Comparison of ENCODE assay signal across 8 cellular contexts in genomic region chr5:133050500-133050899, GRCh38. TPM values are rescaled to one million over a fixed set of nuclear protein-coding genes. Genes with fewer than 3 reads are reported as not detected.
DNase-seq lines count a peak whose midpoint lies in the region; ATAC-seq and TF ChIP-seq lines count a peak whose summit lies in the region.

No MANE protein-coding gene starts in this region.

- H3K4me1 ChIP-seq in cardiac muscle cell (ENCODE audit: low read depth): peaks cover 25% of the 10 kb centered on the region
- H3K4me1 ChIP-seq in right lobe of liver: peaks cover 0 to 27% (median 13%) of the 10 kb centered on the region in 4 donors
- peaks cover 22 to 33% (median 30%) of the 10 kb centered on the region in 4 donors for H3K4me1 ChIP-seq in upper lobe of left lung

- peak overlapping the region; percentile 84 for H3K4me3 ChIP-seq in cardiac muscle cell
- H3K4me3 ChIP-seq in astrocyte of the spinal cord (ENCODE audit: low read depth, low read length): peak overlapping the region; percentile 94
- H3K4me3 ChIP-seq in right lobe of liver: peak overlapping the region in 2 of 3 donors; percentile 74 to 77
- peak overlapping the region in 3 of 4 donors; percentile 77 to 98 (median 77) for H3K4me3 ChIP-seq in upper lobe of left lung

- no peaks in the 10 kb centered on the region for H3K27me3 ChIP-seq in cardiac muscle cell
- no peaks in the 10 kb centered on the region for H3K27me3 ChIP-seq in right lobe of liver
- H3K27me3 ChIP-seq in upper lobe of left lung: no peaks in the 10 kb centered on the region

- TF ChIP-seq POLR2A in right lobe of liver (IDR thresholded peaks at IDR 0.05) (no peak), upper lobe of left lung (IDR thresholded peaks at IDR 0.05) (no peak), erythroblast (IDR thresholded peaks at IDR 0.05; ENCODE audit: low read length) (no peak)

- WGBS in right lobe of liver (ENCODE audit: insufficient coverage, low coverage, low lambda C conversion rate, missing lambda C conversion rate): 16% methylated on average over 3 of the region's 3 CpGs
- 35 to 36% methylated on average over 3 of the region's 3 CpGs for WGBS in upper lobe of left lung, 2 donors

- H3K9me3 ChIP-seq in cardiac muscle cell (ENCODE audit: low read depth): no peaks in the 10 kb centered on the region
- H3K9me3 ChIP-seq in right lobe of liver: no peaks in the 10 kb centered on the region
- no peaks in the 10 kb centered on the region for H3K9me3 ChIP-seq in upper lobe of left lung

- H3K27ac ChIP-seq in cardiac muscle cell (peak overlapping the region; percentile 100), right lobe of liver (peak overlapping the region; percentile 99 to 100 (median 100)), upper lobe of left lung (peak overlapping the region; percentile 98 to 100 (median 99))

- no peak for TF ChIP-seq EP300 in upper lobe of left lung (IDR thresholded peaks at IDR 0.05)

- DNase-seq in cardiac muscle cell (ENCODE audit: low read depth in 1 of 2, low spot score in 1 of 2) (no peak), Right ventricle myocardium inferior (ENCODE audit: missing footprints) (no peak), astrocyte of the spinal cord (ENCODE audit: low read depth, low spot score) (no peak), right lobe of liver (no peak), upper lobe of left lung (no peak), erythroblast (lab: John Stamatoyannopoulos, UW) (no peak), foreskin melanocyte (no peak)
- DNase-seq in activated effector memory CD4-positive, alpha-beta T cell treated with anti-CD3 and anti-CD28 coated beads, Interleukin-2, amount 50 U/mL, for 16 hours: no peak

- no peak for ATAC-seq in Right ventricle myocardium inferior
- no peak for ATAC-seq in right lobe of liver
- ATAC-seq in upper lobe of left lung (ENCODE audit: low FRiP score in 2 of 2): no peak

- intact Hi-C loops in Right ventricle myocardium inferior (cut with DNase I): loop anchor here (2.0 kb wide), 1 partner anchor 88 kb away; the partner anchor contains the start of gene AFF4
- intact Hi-C loops in right lobe of liver (cut with DNase I): no loop called here

- in situ Hi-C loops in astrocyte of the spinal cord (cut with HindIII; ENCODE audit: low sequenced_read_pairs): no loop called here

- H3K36me3 ChIP-seq in cardiac muscle cell: no peaks in the 10 kb centered on the region
- H3K36me3 ChIP-seq in right lobe of liver: no peaks in the 10 kb centered on the region
- H3K36me3 ChIP-seq in upper lobe of left lung: no peaks in the 10 kb centered on the region

- no peak for TF ChIP-seq CTCF in cardiac muscle cell (IDR thresholded peaks at IDR 0.05; ENCODE audit: low read depth, low read length)
- TF ChIP-seq CTCF in astrocyte of the spinal cord (IDR thresholded peaks at IDR 0.05; ENCODE audit: low read depth, low read length): no peak
- TF ChIP-seq CTCF in right lobe of liver (IDR thresholded peaks at IDR 0.05): no peak
- no peak for TF ChIP-seq CTCF in upper lobe of left lung (IDR thresholded peaks at IDR 0.05)

RNA-seq across cellular contexts. Expression of gene HSPA4, which starts 1.3 kb away (rescaled TPM):
- total RNA-seq in cardiac muscle cell (79.7 and 84.7 TPM in 2 replicates), Right ventricle myocardium inferior (77.4 TPM), right lobe of liver (10 to 100 TPM; 30.1 to 68.6 (median 46.1) TPM), upper lobe of left lung (10 to 100 TPM; 27.2 to 59.1 (median 56.7) TPM)
- 57.1 and 75.1 TPM in 2 replicates for polyA plus RNA-seq in cardiac muscle cell

RNA-seq across cellular contexts. Expression of gene ZCCHC10, which starts 24.2 kb away (rescaled TPM):
- 7.8 and 14.8 TPM in 2 replicates for total RNA-seq in cardiac muscle cell
- 34.8 and 37.9 TPM in 2 replicates for polyA plus RNA-seq in cardiac muscle cell
- 18.4 TPM for total RNA-seq in Right ventricle myocardium inferior
- 10 to 100 TPM in 2 of 6 experiments, 1 to 10 TPM in 4; 2.6 to 11.0 (median 9.0) TPM for total RNA-seq in right lobe of liver
- total RNA-seq in upper lobe of left lung: 10 to 100 TPM in 4 of 6 donors, 1 to 10 TPM in 2; 5.7 to 21.3 (median 12.4) TPM
